Comparison of ENCODE assay signal across 22 cellular contexts in genomic region chr20:34213213-34213612, GRCh38. TPM values are rescaled to one million over a fixed set of nuclear protein-coding genes. Genes with fewer than 3 reads are reported as not detected.
DNase-seq lines count a peak whose midpoint lies in the region; ATAC-seq and TF ChIP-seq lines count a peak whose summit lies in the region.
"Had no signal": no experiment of that assay in that cellular context is flagged by ENCODE, and none has a peak within 500 bp of the region (broad histone marks: within the 10 kb centered on the region; RNA-seq: fewer than 3 reads in every experiment).

No MANE protein-coding gene starts in this region.

- H3K4me3 ChIP-seq in GM12865 (ENCODE audit: low read depth, low read length) (no peak overlapping the region), mammary epithelial cell (replicated peaks in 1 of 3; ENCODE audit: insufficient read depth in 1 of 3, low read depth in 2 of 3, low read length in 3 of 3) (no peak overlapping the region)
- H3K4me3 ChIP-seq: BLaER1, GM12878, GM23338 had no signal

- no peaks in the 10 kb centered on the region for H3K27me3 ChIP-seq in mammary epithelial cell (ENCODE audit: insufficient read depth, low read length)

- H3K4me2 ChIP-seq in mammary epithelial cell (ENCODE audit: insufficient read depth, low read depth, low read length) = no peak overlapping the region
- H3K4me2 ChIP-seq: BLaER1, GM23338 had no signal

- in situ Hi-C loops in mammary epithelial cell (cut with MboI; ENCODE audit: low sequenced_read_pairs in 2 of 2) = no loop called here

- H3K36me3 ChIP-seq in mammary epithelial cell (ENCODE audit: insufficient read depth, low read length) = no peaks in the 10 kb centered on the region
- H3K36me3 ChIP-seq: BLaER1 had no signal

- H3K27ac ChIP-seq in mammary epithelial cell (ENCODE audit: insufficient read depth, low read depth, low read length) = no peak overlapping the region
- H3K27ac ChIP-seq: 22Rv1, BLaER1, C4-2B had no signal

- H3K36me3 Mint-ChIP-seq in activated CD4-positive, alpha-beta T cell treated with anti-CD3 and anti-CD28 coated beads for 36 hours (ENCODE audit: low read depth) = no peaks in the 10 kb centered on the region
- H3K36me3 Mint-ChIP-seq in activated T-helper 17 cell treated with anti-CD3 and anti-CD28 coated beads, Interleukin-2, amount 50 U/mL, for 72 hours (ENCODE audit: low read depth) = no peaks in the 10 kb centered on the region
- no peaks in the 10 kb centered on the region for H3K36me3 Mint-ChIP-seq in stimulated activated effector memory CD8-positive, alpha-beta T cell treated with anti-CD3 and anti-CD28 coated beads, Interleukin-12 subunit alpha, Interleukin-12 subunit beta, amount 100 ng/mL, for 72 hours
- H3K36me3 Mint-ChIP-seq: CD4-positive, CD25-positive, alpha-beta regulatory T cell; CD8-positive, alpha-beta T cell had no signal

- no peak for DNase-seq in activated CD4-positive, alpha-beta T cell treated with anti-CD3 and anti-CD28 coated beads for 36 hours
- no peak for DNase-seq in activated CD4-positive, alpha-beta T cell treated with anti-CD3 and anti-CD28 coated beads for 4 hours
- DNase-seq in GM12865 (ENCODE audit: low read depth) (peak; percentile 16), mammary epithelial cell (no peak), omental fat pad (ENCODE audit: low spot score) (no peak)
- no peak for DNase-seq in stimulated activated effector memory CD8-positive, alpha-beta T cell treated with anti-CD3 and anti-CD28 coated beads, Interleukin-12 subunit alpha, Interleukin-12 subunit beta, amount 100 ng/mL, for 72 hours (ENCODE audit: low spot score in 2 of 2)
- DNase-seq: Caco-2; CD4-positive, CD25-positive, alpha-beta regulatory T cell; CD8-positive, alpha-beta T cell; DMS153; DND-41; H9 had no signal

- H3K9ac ChIP-seq in mammary epithelial cell (ENCODE audit: insufficient read depth, low read length) = no peak overlapping the region
- H3K9ac ChIP-seq: BLaER1 had no signal

- no peaks in the 10 kb centered on the region for H3K4me1 ChIP-seq in mammary epithelial cell (ENCODE audit: insufficient read depth, low read length)
- H3K4me1 ChIP-seq: Caco-2 had no signal

- ATAC-seq in activated CD4-positive, alpha-beta T cell treated with anti-CD3 and anti-CD28 coated beads for 36 hours = peak; percentile 28
- ATAC-seq in activated T-helper 17 cell treated with anti-CD3 and anti-CD28 coated beads, Interleukin-2, amount 50 U/mL, for 72 hours (replicated peaks) = peak; percentile 47
- peak; percentile 29 for ATAC-seq in stimulated activated effector memory CD8-positive, alpha-beta T cell treated with anti-CD3 and anti-CD28 coated beads, Interleukin-12 subunit alpha, Interleukin-12 subunit beta, amount 100 ng/mL, for 72 hours
- ATAC-seq in omental fat pad (ENCODE audit: low FRiP score) = no peak
- ATAC-seq: CD8-positive, alpha-beta T cell; GM12878; GM23338; HCT116 had no signal

- POLR2A ChIA-PET in activated CD4-positive, alpha-beta T cell treated with anti-CD3 and anti-CD28 coated beads for 36 hours (lab: Charles Lee) = no interaction called here

- no peak overlapping the region for H3K27ac Mint-ChIP-seq in activated CD4-positive, alpha-beta T cell treated with anti-CD3 and anti-CD28 coated beads for 36 hours
- no peak overlapping the region for H3K27ac Mint-ChIP-seq in activated T-helper 17 cell treated with anti-CD3 and anti-CD28 coated beads, Interleukin-2, amount 50 U/mL, for 72 hours
- no peak overlapping the region for H3K27ac Mint-ChIP-seq in stimulated activated effector memory CD8-positive, alpha-beta T cell treated with anti-CD3 and anti-CD28 coated beads, Interleukin-12 subunit alpha, Interleukin-12 subunit beta, amount 100 ng/mL, for 72 hours
- H3K27ac Mint-ChIP-seq: B cell; CD4-positive, CD25-positive, alpha-beta regulatory T cell; CD8-positive, alpha-beta T cell; GM23338; H9 had no signal

- BruUV-seq in mammary epithelial cell (replicated peaks; lab: Mats Ljungman, UMichigan) = no TSS peak

- dilution Hi-C loops in mammary epithelial cell (cut with HindIII; ENCODE audit: low sequenced_read_pairs) = no loop called here

- H4K20me1 ChIP-seq in mammary epithelial cell (ENCODE audit: insufficient read depth, low read length) = no peaks in the 10 kb centered on the region
- H4K20me1 ChIP-seq: BLaER1 had no signal

- no peak overlapping the region for H3K4me3 Mint-ChIP-seq in activated CD4-positive, alpha-beta T cell treated with anti-CD3 and anti-CD28 coated beads for 36 hours
- H3K4me3 Mint-ChIP-seq in activated T-helper 17 cell treated with anti-CD3 and anti-CD28 coated beads, Interleukin-2, amount 50 U/mL, for 72 hours = no peak overlapping the region
- H3K4me3 Mint-ChIP-seq in stimulated activated effector memory CD8-positive, alpha-beta T cell treated with anti-CD3 and anti-CD28 coated beads, Interleukin-12 subunit alpha, Interleukin-12 subunit beta, amount 100 ng/mL, for 72 hours = no peak overlapping the region
- H3K4me3 Mint-ChIP-seq: B cell; CD4-positive, CD25-positive, alpha-beta regulatory T cell; CD8-positive, alpha-beta T cell; GM23338; H9 had no signal

- H3K27me3 Mint-ChIP-seq in activated CD4-positive, alpha-beta T cell treated with anti-CD3 and anti-CD28 coated beads for 36 hours = peaks cover 10% of the 10 kb centered on the region
- H3K27me3 Mint-ChIP-seq in activated T-helper 17 cell treated with anti-CD3 and anti-CD28 coated beads, Interleukin-2, amount 50 U/mL, for 72 hours = peaks cover 13% of the 10 kb centered on the region

- CTCF ChIA-PET in activated CD4-positive, alpha-beta T cell treated with anti-CD3 and anti-CD28 coated beads for 36 hours (lab: Charles Lee) = no interaction called here
- CTCF ChIA-PET in mammary epithelial cell (lab: Charles Lee; ENCODE audit: low non-redundant PET) = no interaction called here

- peaks cover 6% of the 10 kb centered on the region for H3K9me3 ChIP-seq in mammary epithelial cell (replicated peaks; ENCODE audit: insufficient read depth, low read length)

- H3K79me2 ChIP-seq in mammary epithelial cell (ENCODE audit: insufficient read depth, low read length) = no peaks in the 10 kb centered on the region

- intact Hi-C loops in activated CD4-positive, alpha-beta T cell treated with anti-CD3 and anti-CD28 coated beads for 36 hours (cut with DNase I, micrococcal nuclease) = no loop called here
- intact Hi-C loops in mammary epithelial cell (cut with micrococcal nuclease) = no loop called here

- H3K4me1 Mint-ChIP-seq in activated CD4-positive, alpha-beta T cell treated with anti-CD3 and anti-CD28 coated beads for 36 hours = peaks cover 8% of the 10 kb centered on the region
- H3K4me1 Mint-ChIP-seq in activated T-helper 17 cell treated with anti-CD3 and anti-CD28 coated beads, Interleukin-2, amount 50 U/mL, for 72 hours = peaks cover 3% of the 10 kb centered on the region
- H3K4me1 Mint-ChIP-seq in stimulated activated effector memory CD8-positive, alpha-beta T cell treated with anti-CD3 and anti-CD28 coated beads, Interleukin-12 subunit alpha, Interleukin-12 subunit beta, amount 100 ng/mL, for 72 hours = peaks cover 12% of the 10 kb centered on the region

- H2AFZ ChIP-seq in mammary epithelial cell (ENCODE audit: low read depth, low read length) = no peak overlapping the region
- H2AFZ ChIP-seq: GM23338 had no signal

- 69% methylated on average over 2 of the region's 2 CpGs for WGBS in mammary epithelial cell (ENCODE audit: low coverage, missing lambda C conversion rate)

- no peak for TF ChIP-seq CTCF in GM12865 (IDR thresholded peaks at IDR 0.05; ENCODE audit: insufficient read depth, low read depth, low read length, missing control alignments)
- no peak for TF ChIP-seq CTCF in mammary epithelial cell (conservative IDR thresholded peaks at IDR 0.05 in 1 of 2, IDR thresholded peaks at IDR 0.05 in 1 of 2; ENCODE audit: extremely low read depth in 1 of 2, insufficient read depth in 1 of 2, low read depth in 1 of 2, low read length in 2 of 2)
- TF ChIP-seq CTCF in omental fat pad (IDR thresholded peaks at IDR 0.05) = no peak

- H3K9me3 Mint-ChIP-seq in activated CD4-positive, alpha-beta T cell treated with anti-CD3 and anti-CD28 coated beads for 36 hours (ENCODE audit: low read depth) = peaks cover 2% of the 10 kb centered on the region
- H3K9me3 Mint-ChIP-seq in activated T-helper 17 cell treated with anti-CD3 and anti-CD28 coated beads, Interleukin-2, amount 50 U/mL, for 72 hours = no peaks in the 10 kb centered on the region
- peaks cover 4% of the 10 kb centered on the region for H3K9me3 Mint-ChIP-seq in stimulated activated effector memory CD8-positive, alpha-beta T cell treated with anti-CD3 and anti-CD28 coated beads, Interleukin-12 subunit alpha, Interleukin-12 subunit beta, amount 100 ng/mL, for 72 hours

RNA-seq across cellular contexts. Expression of gene ASIP, which starts 28.0 kb away (rescaled TPM):
- total RNA-seq in activated CD4-positive, alpha-beta T cell treated with anti-CD3 and anti-CD28 coated beads for 36 hours = not detected
- not detected for total RNA-seq in activated T-helper 17 cell treated with anti-CD3 and anti-CD28 coated beads, Interleukin-2, amount 50 U/mL, for 72 hours
- total RNA-seq in mammary epithelial cell (not detected), omental fat pad (not detected)
- polyA plus RNA-seq in mammary epithelial cell = not detected
- not detected for polyA minus RNA-seq in mammary epithelial cell
- total RNA-seq: B cell; Caco-2; CD4-positive, CD25-positive, alpha-beta regulatory T cell; CD8-positive, alpha-beta T cell; GM12878; GM23338; H4; H9 had no signal
- polyA plus RNA-seq: AG04450; CD4-positive, CD25-positive, alpha-beta regulatory T cell; GM23338 had no signal
